ENCODE assay signal across 9 cellular contexts in genomic region chr3:30605706-30606300, GRCh38. TPM values are rescaled to one million over a fixed set of nuclear protein-coding genes. Genes with fewer than 3 reads are reported as not detected.
DNase-seq lines count a peak whose midpoint lies in the region; ATAC-seq, FAIRE-seq and TF ChIP-seq lines count a peak whose summit lies in the region.
"Had no signal": no experiment of that assay in that cellular context is flagged by ENCODE, and none has a peak within 500 bp of the region (broad histone marks: within the 10 kb centered on the region; RNA-seq: fewer than 3 reads in every experiment).

No MANE protein-coding gene starts in this region.

- TSS peak; percentile 48 for BruUV-seq in endothelial cell of umbilical vein (replicated peaks; lab: Mats Ljungman, UMichigan)

- H2AFZ ChIP-seq in OCI-LY3 (ENCODE audit: low read depth, low read length) (peak overlapping the region; percentile 71), endothelial cell of umbilical vein (ENCODE audit: low read depth, low read length) (no peak overlapping the region), neural progenitor cell (replicated peaks) (peak overlapping the region; percentile 89)

- peak overlapping the region; percentile 87 to 100 (median 99); a peak in 21 of 22 replicates for H3K27ac ChIP-seq in BLaER1 treated with 17β-estradiol and CSF1 and Interleukin-3, amounts not matched to agents 10 nM and 100 nM
- H3K27ac ChIP-seq in OCI-LY3 (ENCODE audit: low read length) (peak overlapping the region; percentile 65), endothelial cell of umbilical vein (ENCODE audit: insufficient read depth, low read depth, low read length) (peak overlapping the region; percentile 76), neural progenitor cell (no peak overlapping the region)

- peaks cover 0 to 8% (median 6%) of the 10 kb centered on the region in 11 experiments; a peak in 8 of 22 replicates for H3K9me3 ChIP-seq in BLaER1 treated with 17β-estradiol and CSF1 and Interleukin-3, amounts not matched to agents 10 nM and 100 nM (replicated peaks in 1 of 11)
- H3K9me3 ChIP-seq in OCI-LY3 (ENCODE audit: insufficient read depth, low read length) = no peaks in the 10 kb centered on the region
- no peaks in the 10 kb centered on the region for H3K9me3 ChIP-seq in endothelial cell of umbilical vein (replicated peaks; ENCODE audit: control insufficient read depth, insufficient read depth, low read length)
- no peaks in the 10 kb centered on the region for H3K9me3 ChIP-seq in neural progenitor cell (ENCODE audit: low read depth)

- ATAC-seq in HG02938 (IDR thresholded peaks at IDR 0.05; ENCODE audit: unreplicated experiment) = no peak

- peak overlapping the region; percentile 95 to 100 (median 99) for H3K9ac ChIP-seq in BLaER1 treated with 17β-estradiol and CSF1 and Interleukin-3, amounts not matched to agents 10 nM and 100 nM
- peak overlapping the region; percentile 91 for H3K9ac ChIP-seq in OCI-LY3 (ENCODE audit: low read length)
- H3K9ac ChIP-seq in endothelial cell of umbilical vein (replicated peaks; ENCODE audit: extremely low read depth, insufficient read depth, low read length) = peak overlapping the region; percentile 66
- H3K9ac ChIP-seq in neural progenitor cell = no peak overlapping the region

- peaks cover 2% of the 10 kb centered on the region for H3K36me3 Mint-ChIP-seq in neural progenitor cell

- no peaks in the 10 kb centered on the region for H3K9me1 ChIP-seq in endothelial cell of umbilical vein (replicated peaks; ENCODE audit: control insufficient read depth, extremely low read depth, insufficient read depth, low read length)

- intact Hi-C loops in endothelial cell of umbilical vein (cut with micrococcal nuclease) = loop anchor here (1.0 to 2.0 kb wide), 12 partner anchors 53 to 564 kb away; no protein-coding TSS in a partner anchor

- peaks cover 60 to 70% (median 65%) of the 10 kb centered on the region in 10 experiments for H3K4me1 ChIP-seq in BLaER1 treated with 17β-estradiol and CSF1 and Interleukin-3, amounts not matched to agents 10 nM and 100 nM
- H3K4me1 ChIP-seq in OCI-LY3 (ENCODE audit: low read length) (peaks cover 74% of the 10 kb centered on the region), endothelial cell of umbilical vein (ENCODE audit: control insufficient read depth, extremely low read depth, insufficient read depth, low read length) (peaks cover 44% of the 10 kb centered on the region), neural progenitor cell (peaks cover 4% of the 10 kb centered on the region)

- DNase-seq in endothelial cell of umbilical vein (ENCODE audit: low read depth, low spot score) (no peak), neural progenitor cell (ENCODE audit: low spot score) (no peak), HK-2 (ENCODE audit: unreplicated experiment) (no peak), NCI-H1694 treated with DMSO at 0.1 percent for 48 hours (lab: John Stamatoyannopoulos, UW) (no peak)
- DNase-seq in activated CD4-positive, alpha-beta T cell treated with anti-CD3 and anti-CD28 coated beads, Interleukin-2, amount 50 U/mL, for 1 hour = no peak
- DNase-seq: NCI-H524 treated with DMSO at 0.1 percent for 48 hours had no signal

- TF ChIP-seq POLR2A in endothelial cell of umbilical vein (IDR thresholded peaks at IDR 0.05; ENCODE audit: low read depth, low read length) = no peak

- H4K20me1 ChIP-seq in BLaER1 treated with 17β-estradiol and CSF1 and Interleukin-3, amounts not matched to agents 10 nM and 100 nM = peaks cover 0 to 30% (median 16%) of the 10 kb centered on the region in 11 experiments; a peak in 17 of 22 replicates
- H4K20me1 ChIP-seq in OCI-LY3 (ENCODE audit: insufficient read depth, low read length) = no peaks in the 10 kb centered on the region
- no peaks in the 10 kb centered on the region for H4K20me1 ChIP-seq in endothelial cell of umbilical vein (replicated peaks; ENCODE audit: control insufficient read depth, extremely low read depth, insufficient read depth, low read length)
- H4K20me1 ChIP-seq in neural progenitor cell (ENCODE audit: low read depth) = no peaks in the 10 kb centered on the region

- H3K9me3 Mint-ChIP-seq in neural progenitor cell = no peaks in the 10 kb centered on the region

- peaks cover 35% of the 10 kb centered on the region for H3K79me2 ChIP-seq in OCI-LY3 (ENCODE audit: low read length)
- peaks cover 42% of the 10 kb centered on the region for H3K79me2 ChIP-seq in endothelial cell of umbilical vein (ENCODE audit: control insufficient read depth, insufficient read depth, low read length)
- peaks cover 39% of the 10 kb centered on the region for H3K79me2 ChIP-seq in neural progenitor cell (ENCODE audit: low read depth)

- CTCF ChIA-PET in endothelial cell of umbilical vein (lab: Charles Lee) = interaction anchor here (0.6 to 3.6 kb wide), 33 partner anchors 10 to 591 kb away, joined by 3 to 25 read pairs (median 4); no protein-coding TSS in a partner anchor

- H3K4me1 Mint-ChIP-seq in neural progenitor cell = peaks cover 12% of the 10 kb centered on the region

- FAIRE-seq in endothelial cell of umbilical vein (lab: Jason Lieb, UNC) = no peak

- no peaks in the 10 kb centered on the region for H3K27me3 ChIP-seq in BLaER1 treated with 17β-estradiol and CSF1 and Interleukin-3, amounts not matched to agents 10 nM and 100 nM
- H3K27me3 ChIP-seq in OCI-LY3 (ENCODE audit: low read depth, low read length) (no peaks in the 10 kb centered on the region), endothelial cell of umbilical vein (ENCODE audit: control insufficient read depth in 2 of 2, insufficient read depth in 2 of 2, low read length in 2 of 2) (no peaks in the 10 kb centered on the region), neural progenitor cell (peaks cover 16% of the 10 kb centered on the region)

- no peak for TF ChIP-seq CTCF in OCI-LY3 (IDR thresholded peaks at IDR 0.05; ENCODE audit: low read depth, low read length)
- TF ChIP-seq CTCF in endothelial cell of umbilical vein (IDR thresholded peaks at IDR 0.05; ENCODE audit: extremely low read depth in 1 of 2, insufficient read depth in 1 of 2, low read depth in 1 of 2, low read length in 2 of 2) = no peak
- TF ChIP-seq CTCF in neural progenitor cell (IDR thresholded peaks at IDR 0.05) = no peak

- H3K36me3 ChIP-seq in BLaER1 treated with 17β-estradiol and CSF1 and Interleukin-3, amounts not matched to agents 10 nM and 100 nM = peaks cover 0 to 5% (median 0%) of the 10 kb centered on the region in 11 experiments; a peak in 3 of 22 replicates
- no peaks in the 10 kb centered on the region for H3K36me3 ChIP-seq in OCI-LY3 (replicated peaks; ENCODE audit: low read depth, low read length)
- H3K36me3 ChIP-seq in endothelial cell of umbilical vein (ENCODE audit: control insufficient read depth in 2 of 2, extremely low read depth in 1 of 2, insufficient read depth in 2 of 2, low read length in 2 of 2) = no peaks in the 10 kb centered on the region
- H3K36me3 ChIP-seq in neural progenitor cell = no peaks in the 10 kb centered on the region

- peaks cover 3% of the 10 kb centered on the region for H3K27me3 Mint-ChIP-seq in neural progenitor cell (ENCODE audit: insufficient read depth, low read depth)

- H3K4me3 ChIP-seq in BLaER1 treated with 17β-estradiol and CSF1 and Interleukin-3, amounts not matched to agents 10 nM and 100 nM = peak overlapping the region; percentile 87 to 99 (median 94)
- H3K4me3 ChIP-seq in OCI-LY3 (ENCODE audit: low read length) (peak overlapping the region; percentile 90), endothelial cell of umbilical vein (replicated peaks in 1 of 3; ENCODE audit: insufficient read depth in 1 of 3, low read depth in 1 of 3, low read length in 3 of 3) (peak overlapping the region in 2 of 3 experiments; percentile 2 to 38), neural progenitor cell (peak overlapping the region; percentile 78)

- POLR2A ChIA-PET in endothelial cell of umbilical vein (lab: Charles Lee) = interaction anchor here (0.7 to 2.6 kb wide), 16 partner anchors 20 to 315 kb away, joined by 3 to 13 read pairs (median 5); no protein-coding TSS in a partner anchor

- dilution Hi-C loops in endothelial cell of umbilical vein (cut with MboI; ENCODE audit: extremely low pct_ligation_motif_present, low sequenced_read_pairs) = loop anchor here (25.0 kb wide), 1 partner anchor 269 kb away; no protein-coding TSS in a partner anchor

- H3K27ac Mint-ChIP-seq in neural progenitor cell = peak overlapping the region; percentile 93

- H3F3A ChIP-seq in neural progenitor cell (ENCODE audit: low read depth) = peaks cover 2% of the 10 kb centered on the region

- peak overlapping the region; percentile 86 to 96 (median 89) for H3K4me2 ChIP-seq in BLaER1 treated with 17β-estradiol and CSF1 and Interleukin-3, amounts not matched to agents 10 nM and 100 nM
- peak overlapping the region; percentile 98 for H3K4me2 ChIP-seq in OCI-LY3 (ENCODE audit: low read length)
- H3K4me2 ChIP-seq in endothelial cell of umbilical vein (ENCODE audit: insufficient read depth, low read length) = peak overlapping the region; percentile 68
- peak overlapping the region; percentile 92 for H3K4me2 ChIP-seq in neural progenitor cell

- H3K4me3 Mint-ChIP-seq in neural progenitor cell = peak overlapping the region; percentile 96

TF ChIP-seq in endothelial cell of umbilical vein, 7 proteins besides CTCF, POLR2A, EP300 and RAD21:
- TF ChIP-seq FOS (IDR thresholded peaks at IDR 0.05; ENCODE audit: borderline replicate concordance, insufficient read depth, low read length) (no peak), EZH2 (IDR thresholded peaks at IDR 0.05; ENCODE audit: borderline replicate concordance, low read depth, low read length, severe bottlenecking) (no peak), JUN (IDR thresholded peaks at IDR 0.05; ENCODE audit: borderline replicate concordance, insufficient read depth, insufficient read length, low read depth) (no peak), POLR2AphosphoS5 (IDR thresholded peaks at IDR 0.05; ENCODE audit: insufficient read depth, low read depth, low read length) (no peak), MYC (IDR thresholded peaks at IDR 0.05; ENCODE audit: low read depth, low read length) (no peak)
- TF ChIP-seq, protein P1, sequence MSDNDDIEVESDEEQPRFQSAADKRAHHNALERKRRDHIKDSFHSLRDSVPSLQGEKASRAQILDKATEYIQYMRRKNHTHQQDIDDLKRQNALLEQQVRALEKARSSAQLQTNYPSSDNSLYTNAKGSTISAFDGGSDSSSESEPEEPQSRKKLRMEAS (IDR thresholded peaks at IDR 0.05; ENCODE audit: insufficient read depth, insufficient read length) = no peak

RNA-seq across cellular contexts. Expression of gene TGFBR2, which starts 0.6 kb away (rescaled TPM):
- total RNA-seq in endothelial cell of umbilical vein (250 and 259 TPM in 2 replicates), neural progenitor cell (ENCODE audit: low replicate concordance) (5.8 and 7.3 TPM in 2 replicates)
- 203 and 227 TPM in 2 replicates for polyA plus RNA-seq in endothelial cell of umbilical vein
- polyA plus RNA-seq in endothelial cell of umbilical vein (2011; cell fraction: cytosol; rRNA removed) = 180 and 183 TPM in 2 replicates
- polyA plus RNA-seq in endothelial cell of umbilical vein (2011; cell fraction: nucleus; rRNA removed) = 156 and 180 TPM in 2 replicates
- 157 and 193 TPM in 2 replicates for polyA plus RNA-seq in endothelial cell of umbilical vein (2012)
- polyA minus RNA-seq in endothelial cell of umbilical vein = 448 and 461 TPM in 2 replicates
- 8.2 TPM for polyA minus RNA-seq in endothelial cell of umbilical vein (2011; cell fraction: cytosol; rRNA and poly(A)+ RNA removed)
- 268 and 339 TPM in 2 replicates for polyA minus RNA-seq in endothelial cell of umbilical vein (2011; cell fraction: nucleus; rRNA and poly(A)+ RNA removed)

Comparison
In these comparisons a context has a peak if more than half of its experiments do, and no peak if none do; other contexts are left out.
1. H3K4me3 ChIP-seq: peak in every context shown above with its lines; median percentile 94 in BLaER1 treated with 17β-estradiol and CSF1 and Interleukin-3, amounts not matched to agents 10 nM and 100 nM; 90 in OCI-LY3; 78 in neural progenitor cell; 20 in endothelial cell of umbilical vein.
2. RNA of gene TGFBR2, which starts 0.6 kb away (total RNA-seq): 250 to 259 TPM in endothelial cell of umbilical vein; 5.8 to 7.3 TPM in neural progenitor cell; every median in the first group is over 10 times any median in the second.
3. Peak in every context shown above with its lines, with median percentiles within 50 percentile points of each other: H3K4me2 ChIP-seq.